ENCODE assay signal across 8 cellular contexts in the genomic region with DNA sequence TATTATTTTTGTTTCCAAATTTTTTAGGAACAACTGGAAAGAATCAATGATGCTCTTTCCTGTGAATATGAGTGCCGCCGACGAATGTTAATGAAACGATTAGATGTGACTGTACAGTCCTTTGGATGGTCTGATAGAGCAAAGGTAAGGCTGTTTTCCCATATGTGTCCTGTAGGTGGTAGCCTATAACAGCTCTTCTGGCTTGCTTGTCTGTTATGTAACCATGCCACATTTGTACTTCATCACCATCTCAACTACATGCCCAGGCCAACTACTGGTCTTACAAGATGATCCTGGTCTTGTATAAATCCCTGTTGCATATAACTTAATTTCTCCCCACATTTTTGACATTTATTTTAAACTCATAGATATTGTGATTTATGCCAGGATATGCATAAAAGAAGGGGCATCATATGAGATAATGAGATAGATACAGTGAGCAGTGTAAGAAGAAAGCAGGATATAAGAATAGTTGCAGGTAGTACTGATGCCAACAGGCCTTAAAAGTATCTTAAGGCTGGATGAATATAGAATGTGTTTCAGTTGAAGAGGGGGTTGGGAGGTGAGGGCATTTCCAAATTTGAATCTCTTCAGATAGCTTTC. TPM values are rescaled to one million over a fixed set of nuclear protein-coding genes. Genes with fewer than 3 reads are reported as not detected.
DNase-seq lines count a peak whose midpoint lies in the region; ATAC-seq and TF ChIP-seq lines count a peak whose summit lies in the region.

No MANE protein-coding gene starts in this region.

- TF ChIP-seq CTCF in osteocyte (IDR thresholded peaks at IDR 0.05), result peak; percentile 83

- H3K27ac Mint-ChIP-seq in osteocyte (ENCODE audit: unreplicated experiment), result no peak overlapping the region

- no peaks in the 10 kb centered on the region for H3K9me3 Mint-ChIP-seq in osteocyte (ENCODE audit: unreplicated experiment)

- H3K36me3 Mint-ChIP-seq in osteocyte (ENCODE audit: unreplicated experiment), result peaks cover 12% of the 10 kb centered on the region

- no peaks in the 10 kb centered on the region for H3K27me3 Mint-ChIP-seq in osteocyte (ENCODE audit: unreplicated experiment)

- H3K4me1 Mint-ChIP-seq in osteocyte (ENCODE audit: unreplicated experiment), result peaks cover under 1% of the 10 kb centered on the region

- H3K4me3 Mint-ChIP-seq in osteocyte (ENCODE audit: unreplicated experiment), result no peak overlapping the region

- peak; percentile 68 for DNase-seq in DMS 273 (lab: John Stamatoyannopoulos, UW; ENCODE audit: unreplicated experiment)
- peak; percentile 51 for DNase-seq in NCI-H2171 (lab: John Stamatoyannopoulos, UW)
- DNase-seq in activated CD4-positive, alpha-beta T cell treated with anti-CD3 and anti-CD28 coated beads for 48 hours, result peak; percentile 17
- DNase-seq in fibroblast of the conjunctiva (ENCODE audit: low read depth), result peak; percentile 51
- DNase-seq in osteocyte (ENCODE audit: extremely low spot score, unreplicated experiment), result no peak

- ATAC-seq in GM18873 (IDR thresholded peaks at IDR 0.05; ENCODE audit: low FRiP score, unreplicated experiment), result peak; percentile 82
- ATAC-seq in HG03060 (IDR thresholded peaks at IDR 0.05; ENCODE audit: low read depth, unreplicated experiment), result peak; percentile 84
- no peak for ATAC-seq in GM19324 (IDR thresholded peaks at IDR 0.05; ENCODE audit: low FRiP score, unreplicated experiment)

RNA-seq across cellular contexts. Expression of gene FAM98B, which starts 20.3 kb away (rescaled TPM):
- 19.3 and 22.4 TPM in 2 replicates for total RNA-seq in osteocyte
